Comparison of ENCODE assay signal across 20 cellular contexts in genomic region chr15:59797756-59798604, GRCh38.
A peak's percentile ranks its signal among the peaks of the same experiment; 100 is the strongest.
DNase-seq lines count a peak whose midpoint lies in the region; ATAC-seq, FAIRE-seq and TF ChIP-seq lines count a peak whose summit lies in the region.
"Had no signal": no experiment of that assay in that cellular context is flagged by ENCODE, and none has a peak within 500 bp of the region (broad histone marks: within the 10 kb centered on the region; RNA-seq: fewer than 3 reads in every experiment).

No MANE protein-coding gene starts in this region.

- TF ChIP-seq POLR2A in GM12892 (IDR thresholded peaks at IDR 0.05; ENCODE audit: low read depth, low read length), result no peak

- peaks cover 3% of the 10 kb centered on the region for H3K9me3 Mint-ChIP-seq in activated CD4-positive, alpha-beta T cell treated with anti-CD3 and anti-CD28 coated beads, Interleukin-2, amount 10 ng/mL, durations not matched to agents 24 days and 14 days
- no peaks in the 10 kb centered on the region for H3K9me3 Mint-ChIP-seq in T-helper 2 cell treated with Interferon-gamma antibody and Interleukin-4, amounts not matched to agents 5 μg/mL and 100 μg/mL, for 36 hours
- no peaks in the 10 kb centered on the region for H3K9me3 Mint-ChIP-seq in effector memory CD8-positive, alpha-beta T cell
- H3K9me3 Mint-ChIP-seq: type B pancreatic cell had no signal

- no peaks in the 10 kb centered on the region for H3K36me3 Mint-ChIP-seq in activated CD4-positive, alpha-beta T cell treated with anti-CD3 and anti-CD28 coated beads, Interleukin-2, amount 10 ng/mL, durations not matched to agents 24 days and 14 days (ENCODE audit: low read depth)
- peaks cover 2% of the 10 kb centered on the region for H3K36me3 Mint-ChIP-seq in T-helper 2 cell treated with Interferon-gamma antibody and Interleukin-4, amounts not matched to agents 5 μg/mL and 100 μg/mL, for 36 hours (ENCODE audit: low read depth)
- no peaks in the 10 kb centered on the region for H3K36me3 Mint-ChIP-seq in effector memory CD8-positive, alpha-beta T cell (ENCODE audit: insufficient read depth)
- H3K36me3 Mint-ChIP-seq: type B pancreatic cell had no signal

- FAIRE-seq in GM12892 (lab: Jason Lieb, UNC), result peak; percentile 21
- FAIRE-seq: A204.1 had no signal

- intact Hi-C loops in activated CD4-positive, alpha-beta T cell treated with anti-CD3 and anti-CD28 coated beads, Interleukin-2, amount 10 ng/mL, durations not matched to agents 24 days and 14 days (cut with micrococcal nuclease), result loop anchor here (1.0 kb wide), 2 partner anchors 121 to 591 kb away; no protein-coding TSS in a partner anchor

- ATAC-seq in effector memory CD8-positive, alpha-beta T cell (replicated peaks), result no peak
- ATAC-seq in HG03457 (IDR thresholded peaks at IDR 0.05; ENCODE audit: unreplicated experiment), result no peak
- ATAC-seq: left colon, PC-3 had no signal

- peak overlapping the region; percentile 67 for H3K27ac Mint-ChIP-seq in activated CD4-positive, alpha-beta T cell treated with anti-CD3 and anti-CD28 coated beads, Interleukin-2, amount 10 ng/mL, durations not matched to agents 24 days and 14 days
- H3K27ac Mint-ChIP-seq in T-helper 2 cell treated with Interferon-gamma antibody and Interleukin-4, amounts not matched to agents 5 μg/mL and 100 μg/mL, for 36 hours, result no peak overlapping the region
- H3K27ac Mint-ChIP-seq in effector memory CD8-positive, alpha-beta T cell, result peak overlapping the region; percentile 47 to 74
- H3K27ac Mint-ChIP-seq: type B pancreatic cell had no signal

- peak overlapping the region; percentile 47 for H3K4me3 Mint-ChIP-seq in activated CD4-positive, alpha-beta T cell treated with anti-CD3 and anti-CD28 coated beads, Interleukin-2, amount 10 ng/mL, durations not matched to agents 24 days and 14 days
- H3K4me3 Mint-ChIP-seq in T-helper 2 cell treated with Interferon-gamma antibody and Interleukin-4, amounts not matched to agents 5 μg/mL and 100 μg/mL, for 36 hours, result peak overlapping the region; percentile 7
- peak overlapping the region; percentile 39 to 73 for H3K4me3 Mint-ChIP-seq in effector memory CD8-positive, alpha-beta T cell
- H3K4me3 Mint-ChIP-seq: type B pancreatic cell had no signal

- peaks cover 22% of the 10 kb centered on the region for H3K27me3 Mint-ChIP-seq in activated CD4-positive, alpha-beta T cell treated with anti-CD3 and anti-CD28 coated beads, Interleukin-2, amount 10 ng/mL, durations not matched to agents 24 days and 14 days
- peaks cover 27% of the 10 kb centered on the region for H3K27me3 Mint-ChIP-seq in T-helper 2 cell treated with Interferon-gamma antibody and Interleukin-4, amounts not matched to agents 5 μg/mL and 100 μg/mL, for 36 hours (ENCODE audit: low read depth)
- H3K27me3 Mint-ChIP-seq in effector memory CD8-positive, alpha-beta T cell, result peaks cover 7 to 24% of the 10 kb centered on the region in 2 donors

- peaks cover 46% of the 10 kb centered on the region for H3K4me1 Mint-ChIP-seq in activated CD4-positive, alpha-beta T cell treated with anti-CD3 and anti-CD28 coated beads, Interleukin-2, amount 10 ng/mL, durations not matched to agents 24 days and 14 days
- peaks cover 38% of the 10 kb centered on the region for H3K4me1 Mint-ChIP-seq in T-helper 2 cell treated with Interferon-gamma antibody and Interleukin-4, amounts not matched to agents 5 μg/mL and 100 μg/mL, for 36 hours (ENCODE audit: low read depth)
- H3K4me1 Mint-ChIP-seq in effector memory CD8-positive, alpha-beta T cell (ENCODE audit: low read depth in 2 of 2), result peaks cover 25 to 42% of the 10 kb centered on the region in 2 donors

- DNase-seq in activated CD4-positive, alpha-beta T cell treated with anti-CD3 and anti-CD28 coated beads, Interleukin-2, amount 10 ng/mL, durations not matched to agents 24 days and 14 days, result peak; percentile 61
- DNase-seq in activated CD4-positive, alpha-beta T cell treated with anti-CD3 and anti-CD28 coated beads, Interleukin-2, amount 50 U/mL, for 48 hours, result no peak
- DNase-seq in GM12892 (ENCODE audit: insufficient read length) (no peak), GM19238 (ENCODE audit: insufficient read length, low spot score) (no peak), H4 (ENCODE audit: low spot score) (no peak)
- DNase-seq in T-helper 2 cell treated with Interferon-gamma antibody and Interleukin-4, amounts not matched to agents 5 μg/mL and 100 μg/mL, for 36 hours (ENCODE audit: low spot score), result no peak
- DNase-seq in effector memory CD8-positive, alpha-beta T cell, result no peak
- DNase-seq: activated effector memory CD4-positive, alpha-beta T cell treated with Interleukin-2 at 50 U/mL for 16 hours; C1 segment of cervical spinal cord; DMS53; foreskin melanocyte; left colon; midbrain; NCI-H1105 treated with DMSO at 0.1 percent for 48 hours; PC-3; retina; T1000 had no signal
